ENCODE assay signal across 20 cellular contexts in the genomic region with DNA sequence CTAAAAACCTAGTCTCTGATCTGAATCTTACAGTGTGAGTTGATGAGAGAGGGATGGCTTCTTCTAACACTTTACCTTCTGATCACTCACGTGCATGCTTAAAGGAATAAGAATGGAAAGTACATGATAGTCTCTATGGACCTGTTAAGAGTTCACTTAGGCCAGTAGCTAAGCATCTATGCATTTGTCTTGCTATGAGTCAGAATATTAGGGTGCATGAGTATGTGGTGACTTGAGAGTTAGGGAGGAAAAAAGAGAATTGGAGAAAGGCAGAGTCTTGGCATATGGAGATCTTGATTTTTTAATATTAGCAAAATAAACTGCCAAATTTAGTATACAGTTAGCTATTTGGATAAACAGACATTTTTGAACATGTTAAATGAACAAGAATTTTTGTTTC.
"Had no signal": no experiment of that assay in that cellular context is flagged by ENCODE, and none has a peak within 500 bp of the region (broad histone marks: within the 10 kb centered on the region; RNA-seq: fewer than 3 reads in every experiment).

No MANE protein-coding gene starts in this region.

- DNase-seq: activated CD4-positive, alpha-beta T cell treated with anti-CD3 and anti-CD28 coated beads for 48 hours; activated CD4-positive, CD25-positive, alpha-beta regulatory T cell; activated CD8-positive, alpha-beta T cell treated with anti-CD3 and anti-CD28 coated beads for 36 hours; activated naive CD4-positive, alpha-beta T cell treated with Interleukin-2 at 50 U/mL for 16 hours; activated naive CD8-positive, alpha-beta T cell treated with anti-CD3 and anti-CD28 coated beads, Interleukin-2, amount 10 ng/mL, durations not matched to agents 7 days and 5 days; activated T-cell treated with anti-CD3 and anti-CD28 coated beads, Interleukin-2, amount 50 U/mL, for 1 hour; body of pancreas; caudate nucleus; dorsolateral prefrontal cortex; heart right ventricle; immature natural killer cell; right cardiac atrium; stimulated activated CD4-positive, alpha-beta T cell treated with anti-CD3 and anti-CD28 coated beads, Interleukin-15, amount 100 ng/mL, for 24 hours; stimulated activated CD4-positive, alpha-beta T cell treated with anti-CD3 and anti-CD28 coated beads, Interleukin-2, amount 100 ng/mL, for 48 hours; transverse colon had no signal

- H3K4me3 ChIP-seq: body of pancreas, dorsolateral prefrontal cortex, gastroesophageal sphincter, heart right ventricle, prostate gland, skin epidermis, suprapubic skin, transverse colon, vagina had no signal

- ATAC-seq: activated CD8-positive, alpha-beta T cell treated with anti-CD3 and anti-CD28 coated beads for 36 hours; body of pancreas; gastroesophageal sphincter; heart right ventricle; right cardiac atrium had no signal
